21 cellular contexts compared by ENCODE assay signal in the genomic region with DNA sequence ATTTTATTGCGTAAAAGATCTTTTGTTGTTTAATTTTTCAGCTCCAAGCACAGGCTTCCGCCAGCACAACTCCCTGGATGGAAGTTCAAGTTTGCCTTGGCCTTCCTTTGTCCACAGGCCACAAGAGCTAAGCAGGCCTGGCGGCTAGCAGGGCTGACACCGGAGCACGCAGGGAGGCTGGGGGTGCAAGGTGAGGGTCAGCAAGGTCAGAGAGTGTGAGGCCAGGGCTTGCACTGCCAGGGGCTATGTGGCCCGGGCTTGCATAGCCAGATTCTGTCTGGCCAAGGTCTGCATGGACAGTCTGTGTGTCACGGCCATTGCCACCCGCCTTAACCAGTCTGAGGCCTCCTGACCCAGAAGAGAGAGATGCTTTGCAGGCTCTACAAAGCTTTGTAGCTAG.
DNase-seq lines count a peak whose midpoint lies in the region; ATAC-seq and TF ChIP-seq lines count a peak whose summit lies in the region.
"Had no signal": no experiment of that assay in that cellular context is flagged by ENCODE, and none has a peak within 500 bp of the region (broad histone marks: within the 10 kb centered on the region; RNA-seq: fewer than 3 reads in every experiment).

No MANE protein-coding gene starts in this region.

- peak overlapping the region; percentile 63 for H3K27ac Mint-ChIP-seq in neural crest cell (ENCODE audit: unreplicated experiment)
- H3K27ac Mint-ChIP-seq in T-helper 2 cell treated with Interferon-gamma antibody and Interleukin-4, amounts not matched to agents 5 μg/mL and 100 μg/mL, for 36 hours = no peak overlapping the region
- H3K27ac Mint-ChIP-seq: B cell; CD14-positive monocyte; CD4-positive, alpha-beta T cell; CD8-positive, alpha-beta memory T cell; H9; HFFc6 had no signal

- peak overlapping the region; percentile 92; the same call in 1 of the 2 replicates for H3K27ac ChIP-seq in C4-2B
- H3K27ac ChIP-seq: BLaER1, GM23248 had no signal

- H3K4me3 Mint-ChIP-seq in neural crest cell = no peak overlapping the region
- H3K4me3 Mint-ChIP-seq in T-helper 2 cell treated with Interferon-gamma antibody and Interleukin-4, amounts not matched to agents 5 μg/mL and 100 μg/mL, for 36 hours = no peak overlapping the region
- H3K4me3 Mint-ChIP-seq: B cell; CD14-positive monocyte; CD4-positive, alpha-beta T cell; CD8-positive, alpha-beta memory T cell; H9; HFFc6 had no signal

- peaks cover 9% of the 10 kb centered on the region for H3K36me3 Mint-ChIP-seq in neural crest cell (ENCODE audit: low read depth)
- H3K36me3 Mint-ChIP-seq in T-helper 2 cell treated with Interferon-gamma antibody and Interleukin-4, amounts not matched to agents 5 μg/mL and 100 μg/mL, for 36 hours (ENCODE audit: low read depth) = peaks cover 3% of the 10 kb centered on the region
- H3K36me3 Mint-ChIP-seq: CD14-positive monocyte had no signal

- TF ChIP-seq CTCF in C4-2B (conservative IDR thresholded peaks at IDR 0.05) = no peak
- no peak for TF ChIP-seq CTCF in neural crest cell (conservative IDR thresholded peaks at IDR 0.05)

- peaks cover 2% of the 10 kb centered on the region for H3K27me3 Mint-ChIP-seq in neural crest cell (ENCODE audit: low read depth)
- no peaks in the 10 kb centered on the region for H3K27me3 Mint-ChIP-seq in T-helper 2 cell treated with Interferon-gamma antibody and Interleukin-4, amounts not matched to agents 5 μg/mL and 100 μg/mL, for 36 hours (ENCODE audit: low read depth)
- H3K27me3 Mint-ChIP-seq: CD4-positive, alpha-beta T cell had no signal

- intact Hi-C loops in posterior vena cava (cut with DNase I) = loop anchor here in 1 of 2 donors (5.0 kb wide), 1 partner anchor 1268 kb away; no protein-coding TSS in a partner anchor

- ATAC-seq in HG03095 (IDR thresholded peaks at IDR 0.05; ENCODE audit: unreplicated experiment) = no peak
- ATAC-seq in GM19452 (IDR thresholded peaks at IDR 0.05; ENCODE audit: unreplicated experiment) = no peak
- ATAC-seq: HCT116 had no signal

- peaks cover 8% of the 10 kb centered on the region for H3K9me3 Mint-ChIP-seq in neural crest cell
- peaks cover 7% of the 10 kb centered on the region for H3K9me3 Mint-ChIP-seq in T-helper 2 cell treated with Interferon-gamma antibody and Interleukin-4, amounts not matched to agents 5 μg/mL and 100 μg/mL, for 36 hours

- DNase-seq in ELF-1 (ENCODE audit: low read depth, low spot score) (peak; percentile 31), neural crest cell (ENCODE audit: low read depth, low spot score) (no peak), posterior vena cava (ENCODE audit: low spot score) (peak; percentile 38), A172 (ENCODE audit: low spot score) (no peak)
- DNase-seq in T-helper 2 cell treated with Interferon-gamma antibody and Interleukin-4, amounts not matched to agents 5 μg/mL and 100 μg/mL, for 36 hours (ENCODE audit: low spot score) = no peak
- DNase-seq: CD4-positive, alpha-beta T cell; CD8-positive, alpha-beta memory T cell; DMS 273 treated with DMSO at 0.1 percent for 48 hours; DMS79; EL; GF-D8; GM23248; HFFc6 had no signal

- H3K4me1 Mint-ChIP-seq in neural crest cell = peaks cover 21% of the 10 kb centered on the region
- H3K4me1 Mint-ChIP-seq in T-helper 2 cell treated with Interferon-gamma antibody and Interleukin-4, amounts not matched to agents 5 μg/mL and 100 μg/mL, for 36 hours (ENCODE audit: low read depth) = peaks cover 19% of the 10 kb centered on the region
- H3K4me1 Mint-ChIP-seq: B cell had no signal

Comparison
In these comparisons a context has a peak if more than half of its experiments do, and no peak if none do; other contexts are left out.
1. DNase-seq: peak in ELF-1 (single experiment) and posterior vena cava (single experiment); none in neural crest cell (single experiment), A172 (single experiment) and T-helper 2 cell treated with Interferon-gamma antibody and Interleukin-4, amounts not matched to agents 5 μg/mL and 100 μg/mL, for 36 hours (single experiment).